13 cellular contexts compared by ENCODE assay signal in the genomic region with DNA sequence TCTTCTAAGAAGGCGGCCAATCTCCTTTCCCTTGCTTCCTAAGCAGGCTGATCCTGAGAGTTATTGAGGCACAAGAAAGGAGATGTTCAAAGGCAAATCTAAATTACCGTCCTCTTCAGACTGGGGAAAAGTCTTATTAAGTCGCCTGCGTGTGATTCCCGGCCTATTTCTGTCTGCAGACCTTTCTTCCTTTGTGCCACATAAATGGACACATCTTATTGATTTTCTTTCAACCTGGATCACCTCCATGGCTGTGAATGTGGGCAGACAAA.
DNase-seq lines count a peak whose midpoint lies in the region; ATAC-seq and TF ChIP-seq lines count a peak whose summit lies in the region.
"Had no signal": no experiment of that assay in that cellular context is flagged by ENCODE, and none has a peak within 500 bp of the region (broad histone marks: within the 10 kb centered on the region; RNA-seq: fewer than 3 reads in every experiment).

No MANE protein-coding gene starts in this region.

- H2BK12ac ChIP-seq in neuronal stem cell (ENCODE audit: low read length), result peak overlapping the region; percentile 76

- H2AK5ac ChIP-seq in neuronal stem cell (ENCODE audit: low read depth, low read length), result no peak overlapping the region

- H3K23ac ChIP-seq in neuronal stem cell (ENCODE audit: low read depth, low read length, poor library complexity), result no peak overlapping the region

- H3K27ac Mint-ChIP-seq in Calu3 (ENCODE audit: unreplicated experiment), result no peak overlapping the region
- H3K27ac Mint-ChIP-seq: CD8-positive, alpha-beta memory T cell; HFFc6 had no signal

- no peak overlapping the region for H3K4me3 Mint-ChIP-seq in Calu3 (ENCODE audit: low read depth, unreplicated experiment)
- H3K4me3 Mint-ChIP-seq: CD8-positive, alpha-beta memory T cell; HFFc6 had no signal

- no peak overlapping the region for H3K4ac ChIP-seq in neuronal stem cell (ENCODE audit: low read length)

- no peaks in the 10 kb centered on the region for H3K79me2 ChIP-seq in PC-3 (ENCODE audit: low read length)

- H3K27me3 ChIP-seq in PC-3 (ENCODE audit: low read length), result no peaks in the 10 kb centered on the region
- H3K27me3 ChIP-seq in WERI-Rb-1 (ENCODE audit: insufficient read depth, low read depth, severe bottlenecking), result no peaks in the 10 kb centered on the region
- no peaks in the 10 kb centered on the region for H3K27me3 ChIP-seq in neuronal stem cell (ENCODE audit: control insufficient read depth in 3 of 3, insufficient read depth in 3 of 3, low read depth in 1 of 3, low read length in 3 of 3)

- TF ChIP-seq CTCF in PC-3 (conservative IDR thresholded peaks at IDR 0.05; ENCODE audit: low read depth, low read length) (no peak), WERI-Rb-1 (IDR thresholded peaks at IDR 0.05; ENCODE audit: low read depth, low read length) (no peak), Calu3 (IDR thresholded peaks at IDR 0.05; ENCODE audit: unreplicated experiment) (no peak)

- H3K9ac ChIP-seq in PC-3 (ENCODE audit: low read length) (0 out of 2 replicates have a peak overlapping the region, but pooled peaks have one; percentile 7), neuronal stem cell (ENCODE audit: low read depth, low read length, poor library complexity) (no peak overlapping the region)

- in situ Hi-C loops in G401 (cut with HindIII; ENCODE audit: low sequenced_read_pairs), result no loop called here

- BruUV-seq in PC-3 (replicated peaks; lab: Mats Ljungman, UMichigan) (no TSS peak), Calu3 (replicated peaks; lab: Mats Ljungman, UMichigan) (no TSS peak)

- CTCF ChIA-PET in PC-3 (lab: Charles Lee), result no interaction called here
- CTCF ChIA-PET in Calu3 (lab: Charles Lee), result no interaction called here

- H3K9me3 ChIP-seq in PC-3 (ENCODE audit: low read length) (no peaks in the 10 kb centered on the region), WERI-Rb-1 (ENCODE audit: severe bottlenecking) (no peaks in the 10 kb centered on the region), neuronal stem cell (replicated peaks in 1 of 2; ENCODE audit: control insufficient read depth in 2 of 2, insufficient read depth in 1 of 2, low read depth in 1 of 2, low read length in 2 of 2) (no peaks in the 10 kb centered on the region)
- H3K9me3 ChIP-seq: A549, Caco-2 had no signal

- H3K4me1 Mint-ChIP-seq in Calu3 (ENCODE audit: low read depth, unreplicated experiment), result peaks cover 7% of the 10 kb centered on the region

- no peak for DNase-seq in PC-3
- DNase-seq in WERI-Rb-1, result no peak
- no peak for DNase-seq in neuronal stem cell (ENCODE audit: low spot score)
- no peak for DNase-seq in G401 (ENCODE audit: low spot score)
- no peak for DNase-seq in Calu3
- DNase-seq: Caco-2; CD8-positive, alpha-beta memory T cell; DMS53; HCEC 1CT; HFFc6 had no signal

- H3K9me3 Mint-ChIP-seq in Calu3 (ENCODE audit: low read depth, unreplicated experiment), result no peaks in the 10 kb centered on the region
- H3K9me3 Mint-ChIP-seq: CD8-positive, alpha-beta memory T cell; HFFc6 had no signal

- no peaks in the 10 kb centered on the region for H3K36me3 ChIP-seq in PC-3 (ENCODE audit: low read depth, low read length)
- no peaks in the 10 kb centered on the region for H3K36me3 ChIP-seq in WERI-Rb-1
- no peaks in the 10 kb centered on the region for H3K36me3 ChIP-seq in neuronal stem cell (replicated peaks in 1 of 2; ENCODE audit: control insufficient read depth in 2 of 2, insufficient read depth in 2 of 2, low read length in 2 of 2)

- no peak overlapping the region for H3K4me3 ChIP-seq in PC-3 (ENCODE audit: low read length)
- no peak overlapping the region for H3K4me3 ChIP-seq in WERI-Rb-1 (ENCODE audit: low read depth, low read length)
- H3K4me3 ChIP-seq in neuronal stem cell (ENCODE audit: low read length in 2 of 2), result no peak overlapping the region
- H3K4me3 ChIP-seq: A549 had no signal

- H3F3A ChIP-seq in PC-3 (ENCODE audit: low read length, unreplicated experiment), result no peaks in the 10 kb centered on the region

- no peaks in the 10 kb centered on the region for H3K36me3 Mint-ChIP-seq in Calu3 (ENCODE audit: insufficient read depth, unreplicated experiment)
- H3K36me3 Mint-ChIP-seq: CD8-positive, alpha-beta memory T cell had no signal

- H3K4me1 ChIP-seq in PC-3 (ENCODE audit: insufficient read depth, low read length), result peaks cover 48% of the 10 kb centered on the region
- peaks cover 12 to 28% of the 10 kb centered on the region in 2 donors for H3K4me1 ChIP-seq in neuronal stem cell (ENCODE audit: control insufficient read depth in 2 of 2, insufficient read depth in 1 of 2, low read depth in 1 of 2, low read length in 2 of 2)
- H3K4me1 ChIP-seq: Caco-2 had no signal

- H4K8ac ChIP-seq in neuronal stem cell (ENCODE audit: low read depth, low read length), result peak overlapping the region; percentile 24

- ATAC-seq in PC-3 (no peak), HG02623 (IDR thresholded peaks at IDR 0.05; ENCODE audit: unreplicated experiment) (no peak)
- ATAC-seq: A549 had no signal

- no peaks in the 10 kb centered on the region for H3K79me1 ChIP-seq in neuronal stem cell (ENCODE audit: low read depth, low read length)

- H3K9me2 ChIP-seq in PC-3 (replicated peaks; ENCODE audit: low read length), result no peaks in the 10 kb centered on the region

- H4K91ac ChIP-seq in neuronal stem cell (ENCODE audit: low read depth, low read length, poor library complexity), result no peak overlapping the region

- H4K20me1 ChIP-seq in PC-3 (ENCODE audit: low read length), result no peaks in the 10 kb centered on the region

- H2AFZ ChIP-seq in PC-3 (ENCODE audit: low read length), result no peak overlapping the region
- H2AFZ ChIP-seq in neuronal stem cell (ENCODE audit: low read length), result peak overlapping the region; percentile 20

- no peaks in the 10 kb centered on the region for H3K27me3 Mint-ChIP-seq in Calu3 (ENCODE audit: unreplicated experiment)

- H2BK15ac ChIP-seq in neuronal stem cell (ENCODE audit: low read length), result peak overlapping the region; percentile 32

- no peak overlapping the region for H2BK5ac ChIP-seq in neuronal stem cell (ENCODE audit: low read length)

- H3K27ac ChIP-seq in PC-3 (ENCODE audit: low read length), result peak overlapping the region; percentile 62
- 0 out of 2 replicates have a peak overlapping the region, but pooled peaks have one; percentile 12 for H3K27ac ChIP-seq in WERI-Rb-1
- no peak overlapping the region for H3K27ac ChIP-seq in neuronal stem cell (replicated peaks; ENCODE audit: low read length)
- H3K27ac ChIP-seq: A549, HL-60 had no signal

- no peak overlapping the region for H2BK120ac ChIP-seq in neuronal stem cell (ENCODE audit: low read depth, low read length)

- no CpG with 5 or more reads among the region's 5 CpGs for WGBS in neuronal stem cell (ENCODE audit: extremely low coverage in 2 of 2, insufficient read length in 2 of 2, insufficient replicate concordance in 1 of 2), 2 donors

- H3K4me2 ChIP-seq in PC-3 (ENCODE audit: low read length) (peak overlapping the region; percentile 80), neuronal stem cell (ENCODE audit: insufficient read depth, low read length, poor library complexity, severe bottlenecking) (no peak overlapping the region)
- H3K4me2 ChIP-seq: A549 had no signal

- intact Hi-C loops in PC-3 (cut with micrococcal nuclease), result no loop called here
- intact Hi-C loops in Calu3 (cut with micrococcal nuclease; ENCODE audit: unreplicated experiment), result no loop called here

- POLR2A ChIA-PET in PC-3 (lab: Charles Lee; ENCODE audit: unreplicated experiment), result no interaction called here

- no peak overlapping the region for H3K18ac ChIP-seq in neuronal stem cell (ENCODE audit: low read length)

- no peak overlapping the region for H3K14ac ChIP-seq in neuronal stem cell (ENCODE audit: low read length)
